In the genomic region with DNA sequence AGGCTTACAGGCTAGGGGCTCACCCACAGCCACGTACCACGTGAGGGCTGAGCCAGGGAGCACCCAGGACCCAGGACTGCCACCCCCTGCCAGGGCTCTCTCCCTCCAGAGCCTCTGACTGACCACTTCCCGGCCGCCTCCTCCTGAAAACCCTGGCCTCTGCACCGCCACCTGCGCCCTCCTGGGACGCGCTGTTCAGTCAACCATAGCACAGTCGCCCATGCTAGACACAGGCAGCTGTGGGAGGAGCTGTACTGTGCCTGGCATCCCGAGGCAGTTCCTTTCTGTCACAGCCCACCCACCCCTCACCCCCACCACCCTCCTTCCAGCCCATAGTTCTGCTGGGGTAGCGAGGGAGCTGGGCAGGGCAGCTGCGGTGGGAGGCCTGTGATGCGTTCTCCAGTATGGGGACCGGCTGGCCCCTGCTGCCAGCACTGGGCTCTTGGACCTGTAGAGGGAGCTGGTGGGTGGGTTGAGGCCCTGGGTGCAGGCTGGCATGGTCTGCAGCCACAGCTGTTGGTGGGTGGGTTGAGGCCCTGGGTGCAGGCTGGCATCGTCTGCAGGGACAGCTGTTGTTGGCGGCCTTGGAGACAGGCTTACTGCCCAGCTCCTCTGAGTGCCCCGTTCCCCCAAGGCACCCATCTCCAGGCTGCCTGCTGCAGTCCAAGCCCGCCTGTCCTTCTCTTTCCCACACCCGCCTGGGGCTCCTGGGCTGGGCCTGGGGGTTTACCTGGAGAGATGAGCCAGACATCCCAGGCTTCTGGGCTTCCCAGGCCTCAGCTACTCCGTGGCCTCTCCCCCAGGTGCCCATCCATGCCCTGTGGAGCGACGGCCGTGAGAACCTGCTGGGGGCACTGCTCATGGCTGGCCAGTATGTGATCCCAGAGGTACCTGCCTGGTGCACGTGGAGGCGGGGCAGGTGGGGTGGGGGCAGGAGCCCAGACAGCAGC, we compare ENCODE assay signal across 14 cellular contexts. TPM values are rescaled to one million over a fixed set of nuclear protein-coding genes. Genes with fewer than 3 reads are reported as not detected.
A peak's percentile ranks its signal among the peaks of the same experiment; 100 is the strongest.
DNase-seq lines count a peak whose midpoint lies in the region; ATAC-seq, FAIRE-seq and TF ChIP-seq lines count a peak whose summit lies in the region.
"Had no signal": no experiment of that assay in that cellular context is flagged by ENCODE, and none has a peak within 500 bp of the region (broad histone marks: within the 10 kb centered on the region; RNA-seq: fewer than 3 reads in every experiment).

No MANE protein-coding gene starts in this region.

- no peaks in the 10 kb centered on the region for H3K79me2 ChIP-seq in GM23248 (ENCODE audit: insufficient read depth)
- H3K79me2 ChIP-seq in PC-3 (ENCODE audit: low read length): no peaks in the 10 kb centered on the region
- H3K79me2 ChIP-seq in HepG2 (ENCODE audit: insufficient read depth, low read length): no peaks in the 10 kb centered on the region

- H3K9ac ChIP-seq in GM23248: no peak overlapping the region
- H3K9ac ChIP-seq in PC-3 (ENCODE audit: low read length): no peak overlapping the region
- H3K9ac ChIP-seq in HepG2 (ENCODE audit: insufficient read depth, low read depth, low read length): no peak overlapping the region

- H3K4me2 ChIP-seq in A549 (no peak overlapping the region), GM23248 (ENCODE audit: unreplicated experiment) (no peak overlapping the region), PC-3 (ENCODE audit: low read length) (no peak overlapping the region), HepG2 (ENCODE audit: low read depth, low read length) (no peak overlapping the region)

- TF ChIP-seq CTCF in A549 (IDR thresholded peaks at IDR 0.05): no peak
- 0 out of 2 replicates have a peak, but pooled peaks have one; percentile 26 for TF ChIP-seq CTCF in PC-3 (conservative IDR thresholded peaks at IDR 0.05; ENCODE audit: low read depth, low read length)
- peak; percentile 39; the same call in 1 of the 2 replicates for TF ChIP-seq CTCF in HepG2 (CRISPR knock-in tag; IDR thresholded peaks at IDR 0.05)
- TF ChIP-seq CTCF in gastroesophageal sphincter (IDR thresholded peaks at IDR 0.05): no peak

- H3K4me3 ChIP-seq in A549 (no peak overlapping the region), GM23248 (no peak overlapping the region), PC-3 (ENCODE audit: low read length) (no peak overlapping the region), HepG2 (replicated peaks in 1 of 3; ENCODE audit: insufficient read depth in 1 of 3, low read depth in 2 of 3, low read length in 3 of 3) (no peak overlapping the region), gastroesophageal sphincter (no peak overlapping the region)

- 66% methylated on average over 15 of the region's 25 CpGs for WGBS in A549 (ENCODE audit: missing lambda C conversion rate)
- WGBS in GM23248 (ENCODE audit: low coverage in 1 of 2, low lambda C conversion rate in 2 of 2, missing lambda C conversion rate in 2 of 2), 2 experiments: 50 to 57% methylated on average over 21 to 22 of the region's 25 CpGs
- 47% methylated on average over 7 of the region's 25 CpGs for WGBS in HepG2 (ENCODE audit: low lambda C conversion rate)
- 40% methylated on average over 1 of the region's 25 CpGs; no CpG with 5 or more reads in 1 of the 2 donors for WGBS in gastroesophageal sphincter (ENCODE audit: low coverage in 1 of 2), 2 donors

- CTCF ChIA-PET in A549 (lab: Yijun Ruan, JAX): interaction anchor here (0.9 to 4.6 kb wide), 11 partner anchors 8 to 543 kb away, joined by 4 to 40 read pairs (median 8); a partner anchor contains a TSS
- CTCF ChIA-PET in PC-3 (lab: Charles Lee): no interaction called here
- CTCF ChIA-PET in HepG2 (lab: Yijun Ruan, JAX; ENCODE audit: low intra/inter-chr PET ratio, low total read pairs): no interaction called here

- BruUV-seq in PC-3 (replicated peaks; lab: Mats Ljungman, UMichigan): no TSS peak
- BruUV-seq in HepG2 (replicated peaks; lab: Mats Ljungman, UMichigan): no TSS peak

- H4K20me1 ChIP-seq in GM23248 (ENCODE audit: insufficient read depth): no peaks in the 10 kb centered on the region
- H4K20me1 ChIP-seq in PC-3 (ENCODE audit: low read length): no peaks in the 10 kb centered on the region
- H4K20me1 ChIP-seq in HepG2 (ENCODE audit: insufficient read depth, low read length): no peaks in the 10 kb centered on the region; the same call in 1 of the 2 replicates

- ATAC-seq in A549 (peak; percentile 11 to 51; a peak in 3 of 6 replicates), PC-3 (no peak), HepG2 (peak; percentile 21; the same call in 2 of the 3 replicates), gastroesophageal sphincter (no peak)
- no peak for ATAC-seq in activated CD4-positive, CD25-positive, alpha-beta regulatory T cell treated with anti-CD3 and anti-CD28 coated beads, Interleukin-2, amount 50 U/mL, for 24 hours
- ATAC-seq: left colon had no signal

- H3K4me1 ChIP-seq in A549: peaks cover 5% of the 10 kb centered on the region; the same call in 2 of the 3 replicates
- no peaks in the 10 kb centered on the region for H3K4me1 ChIP-seq in GM23248 (ENCODE audit: insufficient read depth)
- peaks cover 10% of the 10 kb centered on the region for H3K4me1 ChIP-seq in PC-3 (ENCODE audit: insufficient read depth, low read length)
- H3K4me1 ChIP-seq in HepG2 (ENCODE audit: insufficient read depth, low read length): peaks cover 7% of the 10 kb centered on the region; the same call in 1 of the 2 replicates
- peaks cover 0 to 7% (median 0%) of the 10 kb centered on the region in 3 donors for H3K4me1 ChIP-seq in gastroesophageal sphincter

- in situ Hi-C loops in GM23248 (cut with MboI) (no loop called here), HepG2 (cut with HindIII; ENCODE audit: extremely low pct_ligation_motif_present, low pct_unique_long_range_greater_than_20kb) (loop anchor here (5.0 kb wide), 1 partner anchor 35 kb away; no protein-coding TSS in a partner anchor)

- no peak for DNase-seq in A549 (ENCODE audit: low read depth in 1 of 2, low spot score in 1 of 2)
- DNase-seq in GM23248: peak; percentile 16
- peak; percentile 21 for DNase-seq in PC-3
- DNase-seq in HepG2 (ENCODE audit: low spot score): no peak
- DNase-seq in DMS53 (lab: John Stamatoyannopoulos, UW): no peak
- no peak for DNase-seq in superior temporal gyrus (ENCODE audit: extremely low spot score)
- DNase-seq: activated CD4-positive, alpha-beta T cell treated with anti-CD3 and anti-CD28 coated beads, Interleukin-2, amount 10 ng/mL, durations not matched to agents 24 days and 14 days; left colon; nucleus accumbens; SW 1271 had no signal

- H3K27ac ChIP-seq in A549 (no peak overlapping the region), GM23248 (no peak overlapping the region), PC-3 (ENCODE audit: low read length) (no peak overlapping the region), HepG2 (ENCODE audit: extremely low read length, insufficient read depth, low read length) (no peak overlapping the region), gastroesophageal sphincter (no peak overlapping the region)
- H3K27ac ChIP-seq: C4-2B had no signal

- POLR2A ChIA-PET in A549 (lab: Yijun Ruan, JAX): no interaction called here
- POLR2A ChIA-PET in PC-3 (lab: Charles Lee; ENCODE audit: unreplicated experiment): no interaction called here
- POLR2A ChIA-PET in HepG2 (lab: Yijun Ruan, JAX): no interaction called here

- TF ChIP-seq RAD21 in A549 (conservative IDR thresholded peaks at IDR 0.05 in 1 of 2, IDR thresholded peaks at IDR 0.05 in 1 of 2) (no peak), HepG2 (CRISPR knock-in tag; IDR thresholded peaks at IDR 0.05) (no peak)

- FAIRE-seq in A549 (lab: Jason Lieb, UNC) (no peak), HepG2 (lab: Jason Lieb, UNC) (no peak)

- H3K27me3 ChIP-seq in GM23248 (replicated peaks; ENCODE audit: insufficient read depth) (no peaks in the 10 kb centered on the region; the same call in 1 of the 2 replicates), PC-3 (ENCODE audit: low read length) (no peaks in the 10 kb centered on the region), HepG2 (ENCODE audit: control insufficient read depth in 1 of 2, insufficient read depth in 2 of 2, low read length in 2 of 2) (peaks cover 7 to 38% of the 10 kb centered on the region in 2 experiments; a peak in 4 of 5 replicates), gastroesophageal sphincter (peaks cover 43% of the 10 kb centered on the region)

- TF ChIP-seq EP300 in A549 (IDR thresholded peaks at IDR 0.05): no peak
- no peak for TF ChIP-seq EP300 in HepG2 (IDR thresholded peaks at IDR 0.05; ENCODE audit: low read depth in 2 of 2, low read length in 2 of 2)
- no peak for TF ChIP-seq EP300 in HepG2 (CRISPR knock-in tag; IDR thresholded peaks at IDR 0.05; ENCODE audit: borderline replicate concordance)
- TF ChIP-seq EP300 in gastroesophageal sphincter (IDR thresholded peaks at IDR 0.05): no peak

- H2AFZ ChIP-seq in GM23248 (no peak overlapping the region), PC-3 (ENCODE audit: low read length) (no peak overlapping the region), HepG2 (ENCODE audit: low read length) (no peak overlapping the region)

- H3K9me3 ChIP-seq in A549 (no peaks in the 10 kb centered on the region), GM23248 (ENCODE audit: low read depth) (no peaks in the 10 kb centered on the region), PC-3 (ENCODE audit: low read length) (no peaks in the 10 kb centered on the region), HepG2 (ENCODE audit: low read length) (no peaks in the 10 kb centered on the region), gastroesophageal sphincter (no peaks in the 10 kb centered on the region)

- H3K36me3 ChIP-seq in GM23248 (ENCODE audit: low read depth) (no peaks in the 10 kb centered on the region), PC-3 (ENCODE audit: low read depth, low read length) (no peaks in the 10 kb centered on the region), HepG2 (replicated peaks in 1 of 2; ENCODE audit: control insufficient read depth in 1 of 2, insufficient read depth in 2 of 2, low read length in 2 of 2) (no peaks in the 10 kb centered on the region), gastroesophageal sphincter (no peaks in the 10 kb centered on the region)

- intact Hi-C loops in PC-3 (cut with micrococcal nuclease): no loop called here
- intact Hi-C loops in HepG2 (cut with micrococcal nuclease; ENCODE audit: unreplicated experiment): no loop called here

- H3K9me2 ChIP-seq in GM23248 (ENCODE audit: insufficient read depth) (no peaks in the 10 kb centered on the region), PC-3 (replicated peaks; ENCODE audit: low read length) (no peaks in the 10 kb centered on the region)

- TF ChIP-seq POLR2A in A549 (IDR thresholded peaks at IDR 0.05; ENCODE audit: low read length) (no peak), HepG2 (IDR thresholded peaks at IDR 0.05; ENCODE audit: insufficient read depth in 1 of 2, low read depth in 2 of 2, low read length in 2 of 2) (no peak), gastroesophageal sphincter (IDR thresholded peaks at IDR 0.05) (no peak)

- H3F3A ChIP-seq in GM23248 (ENCODE audit: insufficient read depth) (no peaks in the 10 kb centered on the region), PC-3 (ENCODE audit: low read length, unreplicated experiment) (no peaks in the 10 kb centered on the region)

RNA-seq across cellular contexts. Expression of a gene that starts 11.5 kb away (rescaled TPM):
- polyA plus RNA-seq in A549 (2011; rRNA removed) (not detected in 2 replicates), A549 (2017; fragmentation: RNase III; extraction: RNeasy Plus Mini Kit Qiagen cat#74134 plus additional on column Dnase treatment) (0.13 TPM in 1 of 3 replicates, not detected in the others), GM23248 (2016; fragmentation: Nextera tagmentation; extraction: Ambion mirVana) (not detected in 2 replicates), HepG2 (2011; rRNA removed) (not detected in 2 replicates)
- 0.03 and 0.21 TPM in 2 replicates for polyA plus RNA-seq in A549 (2012; cell fraction: cytosol; rRNA removed)
- polyA plus RNA-seq in A549 (2012; cell fraction: nucleus; rRNA removed): 0.11 and 0.14 TPM in 2 replicates
- not detected in 2 replicates for polyA minus RNA-seq in A549 (2011; rRNA and poly(A)+ RNA removed)
- not detected in 2 replicates for total RNA-seq in GM23248 (2014; rRNA removed; shearing (Covaris generic))
- total RNA-seq in PC-3 (2014; rRNA removed) (0.22 TPM in 1 of 2 replicates, not detected in the other), HepG2 (2016; rRNA removed; fragmentation: Illumina TruSeq; extraction: Trizol) (not detected in 2 replicates), gastroesophageal sphincter (1 to 10 TPM in 1 of 4 donors, under 1 TPM in 1, not detected in 2; 0.13 to 1.1 TPM)
- not detected in 2 replicates for total RNA-seq in HepG2 (2016; cell fraction: cytosol; rRNA removed; fragmentation: Illumina TruSeq; extraction: Trizol; ENCODE audit: low read depth)
- total RNA-seq in HepG2 (2016; cell fraction: insoluble cytoplasmic fraction; rRNA removed; fragmentation: Illumina TruSeq; extraction: Trizol): not detected in 2 replicates
- not detected in 2 replicates for total RNA-seq in HepG2 (2016; cell fraction: membrane; rRNA removed; fragmentation: Illumina TruSeq; extraction: Trizol)
- total RNA-seq in HepG2 (2016; cell fraction: nucleus; rRNA removed; fragmentation: Illumina TruSeq; extraction: Trizol): not detected in 2 replicates
- not detected in 2 replicates for polyA plus RNA-seq in HepG2 (2011; cell fraction: cytosol; rRNA removed)
- polyA plus RNA-seq in HepG2 (2011; cell fraction: nucleus; rRNA removed): not detected in 2 replicates
- polyA plus RNA-seq in HepG2 (2012): not detected in 2 replicates
- polyA plus RNA-seq in HepG2 (2016; cell fraction: cytosol; fragmentation: Illumina TruSeq; extraction: Trizol; ENCODE audit: low read depth): not detected in 2 replicates
- polyA plus RNA-seq in HepG2 (2016; cell fraction: insoluble cytoplasmic fraction; fragmentation: Illumina TruSeq; extraction: Trizol; ENCODE audit: low read depth): not detected in 2 replicates
- polyA plus RNA-seq in HepG2 (2016; cell fraction: membrane; fragmentation: Illumina TruSeq; extraction: Trizol; ENCODE audit: low read depth): not detected in 2 replicates
- polyA plus RNA-seq in HepG2 (2016; cell fraction: nucleus; fragmentation: Illumina TruSeq; extraction: Trizol; ENCODE audit: insufficient read depth, low read depth): not detected in 2 replicates
- 0.37 TPM in 1 of 2 replicates, not detected in the other for polyA minus RNA-seq in HepG2 (2011; rRNA and poly(A)+ RNA removed; ENCODE audit: low replicate concordance)
- polyA minus RNA-seq in HepG2 (2011; cell fraction: cytosol; rRNA and poly(A)+ RNA removed): not detected in 2 replicates
- polyA minus RNA-seq in HepG2 (2011; cell fraction: nucleus; rRNA and poly(A)+ RNA removed): not detected in 2 replicates
- total RNA-seq: activated CD4-positive, alpha-beta T cell treated with anti-CD3 and anti-CD28 coated beads, Interleukin-2, amount 10 ng/mL, durations not matched to agents 24 days and 14 days; glomerular endothelial cell had no signal

RNA-seq across cellular contexts. Expression of a gene that starts 41.4 kb away (rescaled TPM):
- polyA plus RNA-seq in A549 (2011; rRNA removed): 0.20 and 0.28 TPM in 2 replicates
- 1.1 and 1.9 TPM in 2 replicates for polyA plus RNA-seq in A549 (2012; cell fraction: cytosol; rRNA removed)
- polyA plus RNA-seq in A549 (2012; cell fraction: nucleus; rRNA removed): 2.4 and 3.7 TPM in 2 replicates
- 1.9 to 2.3 TPM (median 2.1 TPM) in 3 replicates for polyA plus RNA-seq in A549 (2017; fragmentation: RNase III; extraction: RNeasy Plus Mini Kit Qiagen cat#74134 plus additional on column Dnase treatment)
- polyA minus RNA-seq in A549 (2011; rRNA and poly(A)+ RNA removed): 0.33 and 0.39 TPM in 2 replicates
- not detected in 2 replicates for total RNA-seq in GM23248 (2014; rRNA removed; shearing (Covaris generic))
- not detected in 2 replicates for polyA plus RNA-seq in GM23248 (2016; fragmentation: Nextera tagmentation; extraction: Ambion mirVana)
- 3.1 TPM in 2 replicates for total RNA-seq in PC-3 (2014; rRNA removed)
- total RNA-seq in HepG2 (2016; rRNA removed; fragmentation: Illumina TruSeq; extraction: Trizol): not detected in 2 replicates
- not detected in 2 replicates for total RNA-seq in HepG2 (2016; cell fraction: cytosol; rRNA removed; fragmentation: Illumina TruSeq; extraction: Trizol; ENCODE audit: low read depth)
- total RNA-seq in HepG2 (2016; cell fraction: insoluble cytoplasmic fraction; rRNA removed; fragmentation: Illumina TruSeq; extraction: Trizol): not detected in 2 replicates
- total RNA-seq in HepG2 (2016; cell fraction: membrane; rRNA removed; fragmentation: Illumina TruSeq; extraction: Trizol): not detected in 2 replicates
- total RNA-seq in HepG2 (2016; cell fraction: nucleus; rRNA removed; fragmentation: Illumina TruSeq; extraction: Trizol): not detected in 2 replicates
- not detected in 2 replicates for polyA plus RNA-seq in HepG2 (2011; rRNA removed)
- polyA plus RNA-seq in HepG2 (2011; cell fraction: cytosol; rRNA removed): not detected in 2 replicates
- polyA plus RNA-seq in HepG2 (2011; cell fraction: nucleus; rRNA removed): not detected in 2 replicates
- not detected in 2 replicates for polyA plus RNA-seq in HepG2 (2012)
- polyA plus RNA-seq in HepG2 (2016; cell fraction: cytosol; fragmentation: Illumina TruSeq; extraction: Trizol; ENCODE audit: low read depth): not detected in 2 replicates
- not detected in 2 replicates for polyA plus RNA-seq in HepG2 (2016; cell fraction: insoluble cytoplasmic fraction; fragmentation: Illumina TruSeq; extraction: Trizol; ENCODE audit: low read depth)
- polyA plus RNA-seq in HepG2 (2016; cell fraction: membrane; fragmentation: Illumina TruSeq; extraction: Trizol; ENCODE audit: low read depth): not detected in 2 replicates
- not detected in 2 replicates for polyA plus RNA-seq in HepG2 (2016; cell fraction: nucleus; fragmentation: Illumina TruSeq; extraction: Trizol; ENCODE audit: insufficient read depth, low read depth)
- polyA minus RNA-seq in HepG2 (2011; rRNA and poly(A)+ RNA removed; ENCODE audit: low replicate concordance): 0.02 and 12.4 TPM in 2 replicates
- polyA minus RNA-seq in HepG2 (2011; cell fraction: cytosol; rRNA and poly(A)+ RNA removed): 0.18 and 0.30 TPM in 2 replicates
- polyA minus RNA-seq in HepG2 (2011; cell fraction: nucleus; rRNA and poly(A)+ RNA removed): 0.13 TPM in 1 of 2 replicates, not detected in the other
- total RNA-seq in gastroesophageal sphincter: 1 to 10 TPM; 2.2 to 6.9 (median 2.9) TPM

Comparison
In these comparisons a context has a peak if more than half of its experiments do, and no peak if none do; other contexts are left out.
1. ATAC-seq: peak in A549 (2 of 2) and HepG2 (single experiment); none in PC-3 (single experiment), gastroesophageal sphincter (single experiment) and activated CD4-positive, CD25-positive, alpha-beta regulatory T cell treated with anti-CD3 and anti-CD28 coated beads, Interleukin-2, amount 50 U/mL, for 24 hours (0 of 2).
2. DNase-seq: peak in GM23248 (single experiment) and PC-3 (single experiment); none in A549 (0 of 2), HepG2 (single experiment), DMS53 (single experiment) and superior temporal gyrus (single experiment).
3. CTCF ChIP-seq: peak in PC-3 (single experiment) and HepG2 (single experiment); none in A549 (single experiment) and gastroesophageal sphincter (0 of 4).